Comparison of ENCODE assay signal across 8 cellular contexts in genomic region chr1:20100632-20101355, GRCh38. TPM values are rescaled to one million over a fixed set of nuclear protein-coding genes. Genes with fewer than 3 reads are reported as not detected.
DNase-seq lines count a peak whose midpoint lies in the region; ATAC-seq and TF ChIP-seq lines count a peak whose summit lies in the region.

No MANE protein-coding gene starts in this region.

- no peak overlapping the region for H3K4me3 Mint-ChIP-seq in CD4-positive, alpha-beta memory T cell
- H3K4me3 Mint-ChIP-seq in H9 = no peak overlapping the region

- no peaks in the 10 kb centered on the region for H3K4me1 ChIP-seq in CD4-positive, alpha-beta memory T cell (ENCODE audit: insufficient read depth, low read length)
- H3K4me1 ChIP-seq in H9 (ENCODE audit: insufficient read depth, low read length) (no peaks in the 10 kb centered on the region), OCI-LY7 (ENCODE audit: insufficient read depth, low read length, poor library complexity, severe bottlenecking) (no peaks in the 10 kb centered on the region)

- no peaks in the 10 kb centered on the region for H3K23me2 ChIP-seq in H9 (ENCODE audit: insufficient read length, low read depth, low read length, poor library complexity, severe bottlenecking)

- TF ChIP-seq CTCF in H9 (conservative IDR thresholded peaks at IDR 0.05) (peak; percentile 83), OCI-LY7 (conservative IDR thresholded peaks at IDR 0.05; ENCODE audit: low read length) (peak; percentile 87), astrocyte of the spinal cord (IDR thresholded peaks at IDR 0.05; ENCODE audit: low read depth, low read length) (peak; percentile 84)

- H3K14ac ChIP-seq in H9 (ENCODE audit: insufficient read depth, low read length) = no peak overlapping the region

- no peak overlapping the region for H3T11ph ChIP-seq in H9 (ENCODE audit: low read length)

- no peaks in the 10 kb centered on the region for H4K20me1 ChIP-seq in H9 (ENCODE audit: control insufficient read depth, insufficient read depth, insufficient read length)
- H4K20me1 ChIP-seq in OCI-LY7 (ENCODE audit: insufficient read depth, low read length) = no peaks in the 10 kb centered on the region

- intact Hi-C loops in CD4-positive, alpha-beta memory T cell (cut with micrococcal nuclease) = loop anchor here (1.0 kb wide), 1 partner anchor 95 kb away; no protein-coding TSS in a partner anchor
- intact Hi-C loops in OCI-LY7 (cut with micrococcal nuclease; ENCODE audit: unreplicated experiment) = loop anchor here (1.0 to 5.0 kb wide), 4 partner anchors 52 to 394 kb away; no protein-coding TSS in a partner anchor

- H3K79me1 ChIP-seq in H9 (ENCODE audit: insufficient read depth, low read depth, low read length, poor library complexity, severe bottlenecking) = no peaks in the 10 kb centered on the region

- H2BK15ac ChIP-seq in H9 (ENCODE audit: low read depth, low read length) = no peak overlapping the region

- H3K9me3 ChIP-seq in CD4-positive, alpha-beta memory T cell (ENCODE audit: control insufficient read depth in 1 of 2, low read length in 2 of 2) = no peaks in the 10 kb centered on the region
- peaks cover 26% of the 10 kb centered on the region for H3K9me3 ChIP-seq in H9 (ENCODE audit: control insufficient read depth, low read depth, low read length)
- no peaks in the 10 kb centered on the region for H3K9me3 ChIP-seq in OCI-LY7 (ENCODE audit: low read length)

- no CpG with 5 or more reads among the region's 14 CpGs for WGBS in H9 (ENCODE audit: extremely low coverage, insufficient read length, low lambda C conversion rate)

- H2BK12ac ChIP-seq in H9 (ENCODE audit: insufficient read length, low read depth, low read length) = no peak overlapping the region

- no peak overlapping the region for H4K8ac ChIP-seq in H9 (replicated peaks; ENCODE audit: insufficient read length, low read depth, low read length)

- BruUV-seq in OCI-LY7 (replicated peaks; lab: Mats Ljungman, UMichigan) = no TSS peak

- H3K27ac Mint-ChIP-seq in CD4-positive, alpha-beta memory T cell = peak overlapping the region in 2 of 7 donors; percentile 1 to 12
- no peak overlapping the region for H3K27ac Mint-ChIP-seq in H9

- H3K27ac ChIP-seq in CD4-positive, alpha-beta memory T cell (ENCODE audit: low read depth, low read length) = no peak overlapping the region
- H3K27ac ChIP-seq in H9 (ENCODE audit: insufficient read length, low read depth, low read length) (no peak overlapping the region), OCI-LY7 (ENCODE audit: low read depth, low read length, poor library complexity, severe bottlenecking) (no peak overlapping the region)

- H3K4me1 Mint-ChIP-seq in CD4-positive, alpha-beta memory T cell = no peaks in the 10 kb centered on the region
- H3K4me1 Mint-ChIP-seq in H9 = peaks cover 0 to 2% of the 10 kb centered on the region in 2 experiments; a peak in 1 of 4 replicates

- H3K56ac ChIP-seq in H9 (ENCODE audit: insufficient read length, low read depth, low read length) = no peak overlapping the region

- H2AFZ ChIP-seq in H9 (ENCODE audit: low read length) = no peak overlapping the region
- peak overlapping the region; percentile 34; the same call in 1 of the 2 replicates for H2AFZ ChIP-seq in OCI-LY7 (ENCODE audit: low read length)

- no peak for ATAC-seq in GM18517 (IDR thresholded peaks at IDR 0.05; ENCODE audit: unreplicated experiment)

- no peak overlapping the region for H2BK20ac ChIP-seq in H9 (ENCODE audit: low read depth, low read length, poor library complexity, severe bottlenecking)

- H3K18ac ChIP-seq in H9 (ENCODE audit: insufficient read length, low read depth, low read length) = no peak overlapping the region

- CTCF ChIA-PET in CD4-positive, alpha-beta memory T cell (lab: Charles Lee; ENCODE audit: partially characterized antibody) = no interaction called here
- CTCF ChIA-PET in OCI-LY7 (lab: Charles Lee; ENCODE audit: unreplicated experiment) = no interaction called here

- H3K9me2 ChIP-seq in OCI-LY7 (ENCODE audit: insufficient read depth, low read length) = no peaks in the 10 kb centered on the region

- no peak overlapping the region for H2AK5ac ChIP-seq in H9 (ENCODE audit: insufficient read length, low read length)

- POLR2A ChIA-PET in CD4-positive, alpha-beta memory T cell (lab: Charles Lee; ENCODE audit: partially characterized antibody) = no interaction called here
- POLR2A ChIA-PET in OCI-LY7 (lab: Charles Lee) = no interaction called here

- no peak overlapping the region for H3K9ac ChIP-seq in H9 (ENCODE audit: extremely low read depth, insufficient read length, low read length)

- DNase-seq in CD4-positive, alpha-beta memory T cell = peak in 4 of 5 donors; percentile 6 to 23 (median 18)
- DNase-seq in H9 = peak; percentile 84
- DNase-seq in OCI-LY7 (ENCODE audit: low spot score) = peak; percentile 76
- peak; percentile 46 for DNase-seq in astrocyte of the spinal cord (ENCODE audit: low read depth, low spot score)
- peak; percentile 57 for DNase-seq in iPS DF 19.7 (ENCODE audit: low read depth, low spot score)
- DNase-seq in stimulated activated CD4-positive, alpha-beta T cell treated with anti-CD3 and anti-CD28 coated beads, Interleukin-15, amount 100 ng/mL, for 24 hours = peak; percentile 48
- no peak for DNase-seq in COLO668 (lab: John Stamatoyannopoulos, UW; ENCODE audit: unreplicated experiment)

- H2BK5ac ChIP-seq in H9 (ENCODE audit: insufficient read length, low read length) = no peak overlapping the region

- H3K4me2 ChIP-seq in H9 (ENCODE audit: insufficient read depth, insufficient read length, low read length) = no peak overlapping the region
- no peak overlapping the region for H3K4me2 ChIP-seq in OCI-LY7 (ENCODE audit: low read length)

- no peak overlapping the region for H3K23ac ChIP-seq in H9 (ENCODE audit: insufficient read length, low read depth, low read length)

- H4K5ac ChIP-seq in H9 (ENCODE audit: insufficient read length, low read depth, low read length) = no peak overlapping the region

- H3K79me2 ChIP-seq in H9 (ENCODE audit: insufficient read depth, low read length) (no peaks in the 10 kb centered on the region), OCI-LY7 (ENCODE audit: insufficient read depth, low read depth, low read length) (no peaks in the 10 kb centered on the region)

- H3K27me3 Mint-ChIP-seq in CD4-positive, alpha-beta memory T cell = peaks cover 2% of the 10 kb centered on the region in 2 donors
- peaks cover 5% of the 10 kb centered on the region; the same call in 1 of the 2 replicates for H3K27me3 Mint-ChIP-seq in H9 (ENCODE audit: low read depth)

- in situ Hi-C loops in astrocyte of the spinal cord (cut with HindIII; ENCODE audit: low sequenced_read_pairs) = no loop called here

- no peak overlapping the region for H4K91ac ChIP-seq in H9 (ENCODE audit: insufficient read length, low read depth, low read length)

- no peak overlapping the region for H3K4ac ChIP-seq in H9 (ENCODE audit: low read depth, low read length)

- no peaks in the 10 kb centered on the region for H3K36me3 ChIP-seq in CD4-positive, alpha-beta memory T cell (ENCODE audit: insufficient read depth, low read length)
- H3K36me3 ChIP-seq in OCI-LY7 (ENCODE audit: insufficient read depth, low read length) = no peaks in the 10 kb centered on the region

- peaks cover 0 to 5% (median 0%) of the 10 kb centered on the region in 8 donors for H3K9me3 Mint-ChIP-seq in CD4-positive, alpha-beta memory T cell
- peaks cover 31 to 42% of the 10 kb centered on the region in 2 experiments for H3K9me3 Mint-ChIP-seq in H9

- no peaks in the 10 kb centered on the region for H3K36me3 Mint-ChIP-seq in CD4-positive, alpha-beta memory T cell
- H3K36me3 Mint-ChIP-seq in H9 (ENCODE audit: insufficient read depth in 1 of 3, low read depth in 3 of 3) = peaks cover 8 to 24% (median 20%) of the 10 kb centered on the region in 3 experiments

- H3K4me3 ChIP-seq in CD4-positive, alpha-beta memory T cell (ENCODE audit: low read length in 2 of 2) = no peak overlapping the region
- H3K4me3 ChIP-seq in OCI-LY7 (ENCODE audit: low read depth, low read length, poor library complexity, severe bottlenecking) (no peak overlapping the region), astrocyte of the spinal cord (ENCODE audit: low read depth, low read length) (no peak overlapping the region)

- H3K27me3 ChIP-seq in CD4-positive, alpha-beta memory T cell (ENCODE audit: insufficient read depth, low read length) = no peaks in the 10 kb centered on the region
- no peaks in the 10 kb centered on the region for H3K27me3 ChIP-seq in H9 (ENCODE audit: insufficient read depth, low read length)

- no peak overlapping the region for H2BK120ac ChIP-seq in H9 (ENCODE audit: low read depth, low read length, poor library complexity, severe bottlenecking)

RNA-seq across cellular contexts. Expression of gene PLA2G2D, which starts 18.5 kb away (rescaled TPM):
- not detected for total RNA-seq in CD4-positive, alpha-beta memory T cell
- polyA plus RNA-seq in CD4-positive, alpha-beta memory T cell = under 1 TPM in 1 of 2 donors, not detected in 1; 0.29 TPM
- not detected in 2 replicates for total RNA-seq in H9 (2021)
- not detected in 2 replicates for total RNA-seq in OCI-LY7 (2014; rRNA removed; shearing (Covaris generic))
- total RNA-seq in OCI-LY7 (2022) = not detected in 2 replicates

RNA-seq across cellular contexts. Expression of gene PLA2G5, which starts 30.8 kb away (rescaled TPM):
- not detected for total RNA-seq in CD4-positive, alpha-beta memory T cell
- not detected for polyA plus RNA-seq in CD4-positive, alpha-beta memory T cell
- total RNA-seq in H9 (2021) (not detected in 2 replicates), OCI-LY7 (2022) (not detected in 2 replicates)
- not detected in 2 replicates for total RNA-seq in OCI-LY7 (2014; rRNA removed; shearing (Covaris generic))

RNA-seq across cellular contexts. Expression of gene PLA2G2F, which starts 38.3 kb away (rescaled TPM):
- total RNA-seq in CD4-positive, alpha-beta memory T cell = not detected
- polyA plus RNA-seq in CD4-positive, alpha-beta memory T cell = not detected
- not detected in 2 replicates for total RNA-seq in H9 (2021)
- total RNA-seq in OCI-LY7 (2014; rRNA removed; shearing (Covaris generic)) = not detected in 2 replicates
- total RNA-seq in OCI-LY7 (2022) = not detected in 2 replicates
